13 cellular contexts compared by ENCODE assay signal in genomic region chr5:89308606-89309040, GRCh38.
DNase-seq lines count a peak whose midpoint lies in the region; ATAC-seq and TF ChIP-seq lines count a peak whose summit lies in the region.
"Had no signal": no experiment of that assay in that cellular context is flagged by ENCODE, and none has a peak within 500 bp of the region (broad histone marks: within the 10 kb centered on the region; RNA-seq: fewer than 3 reads in every experiment).

No MANE protein-coding gene starts in this region.

- H3K27ac ChIP-seq in heart right ventricle (no peak overlapping the region), gastrocnemius medialis (no peak overlapping the region)
- H3K27ac ChIP-seq: pancreas, RWPE1 had no signal

- no peaks in the 10 kb centered on the region for H3K36me3 ChIP-seq in heart right ventricle
- H3K36me3 ChIP-seq in gastrocnemius medialis, result no peaks in the 10 kb centered on the region
- no peaks in the 10 kb centered on the region for H3K36me3 ChIP-seq in mucosa of descending colon (ENCODE audit: low read depth)
- H3K36me3 ChIP-seq: pancreas had no signal

- H3K4me3 ChIP-seq in heart right ventricle, result no peak overlapping the region
- no peak overlapping the region for H3K4me3 ChIP-seq in gastrocnemius medialis
- H3K4me3 ChIP-seq in mucosa of descending colon, result no peak overlapping the region
- H3K4me3 ChIP-seq: pancreas had no signal

- in situ Hi-C loops in gastrocnemius medialis (cut with MboI; ENCODE audit: low sequenced_read_pairs in 4 of 4), result no loop called here

- ATAC-seq in left ventricle myocardium superior (no peak), heart right ventricle (no peak), HG02610 (IDR thresholded peaks at IDR 0.05; ENCODE audit: unreplicated experiment) (peak; percentile 95), HG03378 (IDR thresholded peaks at IDR 0.05; ENCODE audit: unreplicated experiment) (peak; percentile 91), gastrocnemius medialis (no peak), mucosa of descending colon (no peak)
- ATAC-seq: pancreas had no signal

- TF ChIP-seq CTCF in heart right ventricle (IDR thresholded peaks at IDR 0.05) (no peak), gastrocnemius medialis (IDR thresholded peaks at IDR 0.05 in 4 of 5, conservative IDR thresholded peaks at IDR 0.05 in 1 of 5) (no peak), mucosa of descending colon (IDR thresholded peaks at IDR 0.05) (no peak)

- no peak for TF ChIP-seq POLR2A in gastrocnemius medialis (IDR thresholded peaks at IDR 0.05)

- intact Hi-C loops in left ventricle myocardium superior (cut with micrococcal nuclease), result no loop called here
- intact Hi-C loops in heart right ventricle (cut with DNase I), result no loop called here
- intact Hi-C loops in gastrocnemius medialis (cut with DNase I; ENCODE audit: low total_unique reads), result no loop called here
- intact Hi-C loops in mucosa of descending colon (cut with DNase I, micrococcal nuclease), result no loop called here

- 81 to 85% methylated on average over 4 of the region's 4 CpGs for WGBS in heart right ventricle, 2 donors

- DNase-seq in left ventricle myocardium superior (peak; percentile 20), heart right ventricle (no peak), cerebellar nuclear complex (lab: John Stamatoyannopoulos, UW) (no peak), T-helper 2 cell (no peak), gastrocnemius medialis (no peak), mucosa of descending colon (no peak)
- DNase-seq: HFFc6; NCI-H187; pancreas; stimulated activated CD4-positive, alpha-beta T cell treated with anti-CD3 and anti-CD28 coated beads, Interleukin-2, amount 100 ng/mL, for 48 hours had no signal

- peaks cover 0 to 4% (median 0%) of the 10 kb centered on the region in 9 donors for H3K4me1 ChIP-seq in heart right ventricle
- peaks cover 0 to 4% of the 10 kb centered on the region in 2 donors for H3K4me1 ChIP-seq in gastrocnemius medialis
- H3K4me1 ChIP-seq in mucosa of descending colon (ENCODE audit: low read depth), result no peaks in the 10 kb centered on the region

- H3K9me3 ChIP-seq in heart right ventricle (peaks cover 0 to 5% (median 0%) of the 10 kb centered on the region in 11 donors), gastrocnemius medialis (no peaks in the 10 kb centered on the region), mucosa of descending colon (no peaks in the 10 kb centered on the region)
- H3K9me3 ChIP-seq: pancreas had no signal

- H3K27me3 ChIP-seq in heart right ventricle, result no peaks in the 10 kb centered on the region
- H3K27me3 ChIP-seq in gastrocnemius medialis, result no peaks in the 10 kb centered on the region
- H3K27me3 ChIP-seq: pancreas had no signal

Comparison
In these comparisons a context has a peak if more than half of its experiments do, and no peak if none do; other contexts are left out.
1. ATAC-seq: peak in HG02610 (single experiment) and HG03378 (single experiment); none in left ventricle myocardium superior (single experiment), heart right ventricle (0 of 8), gastrocnemius medialis (0 of 2) and mucosa of descending colon (single experiment).